ENCODE assay signal across 12 cellular contexts in genomic region chr14:71651228-71651627, GRCh38.
DNase-seq lines count a peak whose midpoint lies in the region; ATAC-seq and TF ChIP-seq lines count a peak whose summit lies in the region.
"Had no signal": no experiment of that assay in that cellular context is flagged by ENCODE, and none has a peak within 500 bp of the region (broad histone marks: within the 10 kb centered on the region; RNA-seq: fewer than 3 reads in every experiment).

No MANE protein-coding gene starts in this region.

- no peak for TF ChIP-seq CTCF in endodermal cell (conservative IDR thresholded peaks at IDR 0.05)
- no peak for TF ChIP-seq CTCF in activated CD8-positive, alpha-beta T cell treated with anti-CD3 and anti-CD28 coated beads for 36 hours (IDR thresholded peaks at IDR 0.05)

- no peak overlapping the region for H3K27ac Mint-ChIP-seq in endodermal cell
- no peak overlapping the region for H3K27ac Mint-ChIP-seq in stimulated activated memory B cell treated with anti-CD40 and anti-IgM and Interleukin-4, amounts not matched to agents 10 μg/mL and 1 μg/mL and 100 μg/mL, for 72 hours
- no peak overlapping the region for H3K27ac Mint-ChIP-seq in activated CD8-positive, alpha-beta T cell treated with anti-CD3 and anti-CD28 coated beads for 36 hours
- H3K27ac Mint-ChIP-seq: activated CD8-positive, alpha-beta memory T cell treated with anti-CD3 and anti-CD28 coated beads, Interleukin-2, amount 10 ng/mL, durations not matched to agents 7 days and 5 days; CD4-positive, CD25-positive, alpha-beta regulatory T cell had no signal

- DNase-seq in AG08395 (ENCODE audit: low spot score) (peak; percentile 77), NCI-H226 (peak; percentile 71), endodermal cell (no peak), midbrain (lab: John Stamatoyannopoulos, UW) (peak; percentile 9)
- DNase-seq in stimulated activated CD4-positive, alpha-beta T cell treated with anti-CD3 and anti-CD28 coated beads, Interleukin-4, amount 100 ng/mL, for 24 hours, result no peak
- DNase-seq in activated CD8-positive, alpha-beta T cell treated with anti-CD3 and anti-CD28 coated beads for 36 hours, result no peak
- no peak for DNase-seq in stimulated activated CD4-positive, alpha-beta T cell treated with anti-CD3 and anti-CD28 coated beads, Interleukin-4, amount 100 ng/mL, for 1 hour
- DNase-seq: activated CD8-positive, alpha-beta memory T cell treated with anti-CD3 and anti-CD28 coated beads, Interleukin-2, amount 10 ng/mL, durations not matched to agents 7 days and 5 days; CD4-positive, CD25-positive, alpha-beta regulatory T cell; effector CD8-positive, alpha-beta T cell had no signal

- no peaks in the 10 kb centered on the region for H3K27me3 Mint-ChIP-seq in endodermal cell (ENCODE audit: insufficient read depth)
- no peaks in the 10 kb centered on the region for H3K27me3 Mint-ChIP-seq in stimulated activated memory B cell treated with anti-CD40 and anti-IgM and Interleukin-4, amounts not matched to agents 10 μg/mL and 1 μg/mL and 100 μg/mL, for 72 hours
- H3K27me3 Mint-ChIP-seq in activated CD8-positive, alpha-beta T cell treated with anti-CD3 and anti-CD28 coated beads for 36 hours, result no peaks in the 10 kb centered on the region
- H3K27me3 Mint-ChIP-seq: activated CD8-positive, alpha-beta memory T cell treated with anti-CD3 and anti-CD28 coated beads, Interleukin-2, amount 10 ng/mL, durations not matched to agents 7 days and 5 days; CD4-positive, CD25-positive, alpha-beta regulatory T cell had no signal

- peaks cover 5% of the 10 kb centered on the region for H3K4me1 ChIP-seq in endodermal cell (ENCODE audit: control insufficient read depth, insufficient read depth, low read length)

- no peak overlapping the region for H3K27ac ChIP-seq in endodermal cell (ENCODE audit: low read depth, low read length)

- peaks cover 17% of the 10 kb centered on the region for H3K9me3 Mint-ChIP-seq in endodermal cell
- H3K9me3 Mint-ChIP-seq in stimulated activated memory B cell treated with anti-CD40 and anti-IgM and Interleukin-4, amounts not matched to agents 10 μg/mL and 1 μg/mL and 100 μg/mL, for 72 hours, result peaks cover 11% of the 10 kb centered on the region
- peaks cover 14% of the 10 kb centered on the region for H3K9me3 Mint-ChIP-seq in activated CD8-positive, alpha-beta T cell treated with anti-CD3 and anti-CD28 coated beads for 36 hours

- POLR2A ChIA-PET in activated CD8-positive, alpha-beta T cell treated with anti-CD3 and anti-CD28 coated beads for 36 hours (lab: Charles Lee), result no interaction called here

- H3K4me1 Mint-ChIP-seq in endodermal cell, result peaks cover 32% of the 10 kb centered on the region
- no peaks in the 10 kb centered on the region for H3K4me1 Mint-ChIP-seq in stimulated activated memory B cell treated with anti-CD40 and anti-IgM and Interleukin-4, amounts not matched to agents 10 μg/mL and 1 μg/mL and 100 μg/mL, for 72 hours
- no peaks in the 10 kb centered on the region for H3K4me1 Mint-ChIP-seq in activated CD8-positive, alpha-beta T cell treated with anti-CD3 and anti-CD28 coated beads for 36 hours (ENCODE audit: low read depth)
- H3K4me1 Mint-ChIP-seq: activated CD8-positive, alpha-beta memory T cell treated with anti-CD3 and anti-CD28 coated beads, Interleukin-2, amount 10 ng/mL, durations not matched to agents 7 days and 5 days had no signal

- peak overlapping the region; percentile 10 for H3K4me3 ChIP-seq in endodermal cell (ENCODE audit: low read length)

- H3K36me3 Mint-ChIP-seq in endodermal cell (ENCODE audit: low read depth), result peaks cover 62% of the 10 kb centered on the region
- peaks cover 82% of the 10 kb centered on the region for H3K36me3 Mint-ChIP-seq in stimulated activated memory B cell treated with anti-CD40 and anti-IgM and Interleukin-4, amounts not matched to agents 10 μg/mL and 1 μg/mL and 100 μg/mL, for 72 hours
- H3K36me3 Mint-ChIP-seq in activated CD8-positive, alpha-beta T cell treated with anti-CD3 and anti-CD28 coated beads for 36 hours (ENCODE audit: low read depth), result peaks cover 50% of the 10 kb centered on the region

- H3K27me3 ChIP-seq in endodermal cell (ENCODE audit: control insufficient read depth, insufficient read depth, low read length, poor library complexity, severe bottlenecking), result no peaks in the 10 kb centered on the region

- no peak overlapping the region for H3K4me3 Mint-ChIP-seq in endodermal cell
- H3K4me3 Mint-ChIP-seq in stimulated activated memory B cell treated with anti-CD40 and anti-IgM and Interleukin-4, amounts not matched to agents 10 μg/mL and 1 μg/mL and 100 μg/mL, for 72 hours, result no peak overlapping the region
- no peak overlapping the region for H3K4me3 Mint-ChIP-seq in activated CD8-positive, alpha-beta T cell treated with anti-CD3 and anti-CD28 coated beads for 36 hours
- H3K4me3 Mint-ChIP-seq: activated CD8-positive, alpha-beta memory T cell treated with anti-CD3 and anti-CD28 coated beads, Interleukin-2, amount 10 ng/mL, durations not matched to agents 7 days and 5 days; CD4-positive, CD25-positive, alpha-beta regulatory T cell; mesothelial cell of epicardium had no signal

- no peak for ATAC-seq in stimulated activated memory B cell treated with anti-CD40 and anti-IgM and Interleukin-4, amounts not matched to agents 10 μg/mL and 1 μg/mL and 100 μg/mL, for 72 hours
- no peak for ATAC-seq in activated CD8-positive, alpha-beta T cell treated with anti-CD3 and anti-CD28 coated beads for 36 hours
- ATAC-seq: activated CD8-positive, alpha-beta memory T cell treated with anti-CD3 and anti-CD28 coated beads, Interleukin-2, amount 10 ng/mL, durations not matched to agents 7 days and 5 days had no signal

- WGBS in endodermal cell (ENCODE audit: insufficient coverage in 1 of 2, insufficient read length in 1 of 2), 2 experiments, result 86 to 88% methylated on average over 1 of the region's 1 CpG

- intact Hi-C loops in activated CD8-positive, alpha-beta T cell treated with anti-CD3 and anti-CD28 coated beads for 36 hours (cut with micrococcal nuclease), result no loop called here

- CTCF ChIA-PET in activated CD8-positive, alpha-beta T cell treated with anti-CD3 and anti-CD28 coated beads for 36 hours (lab: Charles Lee), result no interaction called here

- H3K9ac ChIP-seq in endodermal cell (ENCODE audit: extremely low read depth, low read length, poor library complexity, severe bottlenecking), result no peak overlapping the region

- H3K9me3 ChIP-seq in endodermal cell (ENCODE audit: control insufficient read depth, low read length), result peaks cover 23% of the 10 kb centered on the region

- H3K36me3 ChIP-seq in endodermal cell (ENCODE audit: control insufficient read depth, insufficient read depth, low read length), result peaks cover 33% of the 10 kb centered on the region

Comparison
In these comparisons a context has a peak if more than half of its experiments do, and no peak if none do; other contexts are left out.
1. DNase-seq: peak in AG08395 (single experiment), NCI-H226 (single experiment) and midbrain (single experiment); none in endodermal cell (single experiment), stimulated activated CD4-positive, alpha-beta T cell treated with anti-CD3 and anti-CD28 coated beads, Interleukin-4, amount 100 ng/mL, for 24 hours (single experiment), activated CD8-positive, alpha-beta T cell treated with anti-CD3 and anti-CD28 coated beads for 36 hours (single experiment) and stimulated activated CD4-positive, alpha-beta T cell treated with anti-CD3 and anti-CD28 coated beads, Interleukin-4, amount 100 ng/mL, for 1 hour (single experiment).